ENCODE assay signal across 11 cellular contexts in the genomic region with DNA sequence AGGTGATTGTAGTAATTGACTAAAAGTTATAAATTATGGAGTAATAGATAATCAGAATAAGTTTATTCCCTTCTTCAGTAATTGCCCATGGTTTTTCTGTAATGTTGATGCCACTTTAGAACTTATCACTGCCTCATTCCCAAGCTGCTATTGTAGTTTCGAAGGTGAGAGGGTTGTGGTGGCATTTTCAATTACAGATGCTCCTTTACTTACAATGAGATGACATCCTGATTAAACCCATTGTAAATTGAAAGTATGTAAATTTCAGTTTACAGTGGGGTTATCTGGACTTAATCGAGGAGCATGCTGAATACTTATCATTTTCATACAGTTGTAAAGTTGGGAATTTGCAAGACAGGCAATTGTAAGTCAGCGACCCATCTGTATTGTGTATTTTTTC. TPM values are rescaled to one million over a fixed set of nuclear protein-coding genes. Genes with fewer than 3 reads are reported as not detected.
DNase-seq lines count a peak whose midpoint lies in the region; ATAC-seq and TF ChIP-seq lines count a peak whose summit lies in the region.
"Had no signal": no experiment of that assay in that cellular context is flagged by ENCODE, and none has a peak within 500 bp of the region (broad histone marks: within the 10 kb centered on the region; RNA-seq: fewer than 3 reads in every experiment).

No MANE protein-coding gene starts in this region.

- H3K27me3 ChIP-seq in AG04450 (ENCODE audit: control insufficient read depth, insufficient read depth, low read length) (no peaks in the 10 kb centered on the region), HL-60 (ENCODE audit: insufficient read depth, poor library complexity, severe bottlenecking) (no peaks in the 10 kb centered on the region), mammary epithelial cell (ENCODE audit: insufficient read depth, low read length) (no peaks in the 10 kb centered on the region), muscle layer of colon (ENCODE audit: control insufficient read depth in 1 of 2, insufficient read depth in 2 of 2, low read length in 2 of 2) (no peaks in the 10 kb centered on the region)

- 75% methylated on average over 3 of the region's 3 CpGs for WGBS in mammary epithelial cell (ENCODE audit: low coverage, missing lambda C conversion rate)

- peak overlapping the region; percentile 83 for H3K4me3 ChIP-seq in AG04450 (ENCODE audit: low read depth, low read length)
- H3K4me3 ChIP-seq in HL-60 (replicated peaks; ENCODE audit: insufficient read depth, low read length) = peak overlapping the region; percentile 6; the same call in 1 of the 2 replicates
- peak overlapping the region in 2 of 3 experiments; percentile 87 to 92 for H3K4me3 ChIP-seq in mammary epithelial cell (replicated peaks in 1 of 3; ENCODE audit: insufficient read depth in 1 of 3, low read depth in 2 of 3, low read length in 3 of 3)
- H3K4me3 ChIP-seq in muscle layer of colon (ENCODE audit: low read depth in 1 of 2, low read length in 2 of 2) = peak overlapping the region in 1 of 2 donors; percentile 77

- no peak for TF ChIP-seq CTCF in AG04450 (IDR thresholded peaks at IDR 0.05; ENCODE audit: low read depth, low read length)
- no peak for TF ChIP-seq CTCF in HL-60 (IDR thresholded peaks at IDR 0.05; ENCODE audit: insufficient read depth, low read length)
- no peak for TF ChIP-seq CTCF in mammary epithelial cell (conservative IDR thresholded peaks at IDR 0.05 in 1 of 2, IDR thresholded peaks at IDR 0.05 in 1 of 2; ENCODE audit: extremely low read depth in 1 of 2, insufficient read depth in 1 of 2, low read depth in 1 of 2, low read length in 2 of 2)

- CTCF ChIA-PET in AG04450 (lab: Charles Lee) = no interaction called here
- CTCF ChIA-PET in mammary epithelial cell (lab: Charles Lee; ENCODE audit: low non-redundant PET) = no interaction called here

- H2AFZ ChIP-seq in mammary epithelial cell (ENCODE audit: low read depth, low read length) = no peak overlapping the region

- peak overlapping the region; percentile 83 for H3K4me2 ChIP-seq in mammary epithelial cell (ENCODE audit: insufficient read depth, low read depth, low read length)

- BruUV-seq in mammary epithelial cell (replicated peaks; lab: Mats Ljungman, UMichigan) = no TSS peak

- H3K9ac ChIP-seq in mammary epithelial cell (ENCODE audit: insufficient read depth, low read length) (no peak overlapping the region), muscle layer of colon (ENCODE audit: low read length) (peak overlapping the region; percentile 76)

- in situ Hi-C loops in mammary epithelial cell (cut with MboI; ENCODE audit: low sequenced_read_pairs in 2 of 2) = no loop called here

- no peak for DNase-seq in AG04450 (ENCODE audit: low read depth, low spot score)
- no peak for DNase-seq in HL-60 (ENCODE audit: low read depth in 1 of 2, low spot score in 1 of 2)
- no peak for DNase-seq in mammary epithelial cell
- no peak for DNase-seq in NCI-H1417 treated with DMSO at 0.1 percent for 48 hours (lab: John Stamatoyannopoulos, UW)
- DNase-seq: GOT3, NCI-H187 treated with DMSO at 0.1 percent for 48 hours had no signal

- H3K4me1 ChIP-seq in mammary epithelial cell (ENCODE audit: insufficient read depth, low read length) (peaks cover 27% of the 10 kb centered on the region), muscle layer of colon (ENCODE audit: insufficient read depth, low read length) (peaks cover 70% of the 10 kb centered on the region)

- peaks cover 3% of the 10 kb centered on the region; the same call in 1 of the 2 replicates for H3K9me3 ChIP-seq in AG04450 (ENCODE audit: control insufficient read depth, insufficient read depth, low read length)
- no peaks in the 10 kb centered on the region for H3K9me3 ChIP-seq in mammary epithelial cell (replicated peaks; ENCODE audit: insufficient read depth, low read length)
- H3K9me3 ChIP-seq in muscle layer of colon (ENCODE audit: low read length) = no peaks in the 10 kb centered on the region

- no peak for ATAC-seq in HG02610 (IDR thresholded peaks at IDR 0.05; ENCODE audit: unreplicated experiment)
- ATAC-seq in HG03025 (IDR thresholded peaks at IDR 0.05; ENCODE audit: low FRiP score, unreplicated experiment) = no peak
- no peak for ATAC-seq in HG03432 (IDR thresholded peaks at IDR 0.05; ENCODE audit: unreplicated experiment)
- ATAC-seq: activated CD4-positive, CD25-positive, alpha-beta regulatory T cell treated with anti-CD3 and anti-CD28 coated beads, Interleukin-2, amount 50 U/mL, for 24 hours had no signal

- H3K79me2 ChIP-seq in mammary epithelial cell (ENCODE audit: insufficient read depth, low read length) = peaks cover 79% of the 10 kb centered on the region

- intact Hi-C loops in mammary epithelial cell (cut with micrococcal nuclease) = no loop called here

- dilution Hi-C loops in mammary epithelial cell (cut with HindIII; ENCODE audit: low sequenced_read_pairs) = no loop called here

- POLR2A ChIA-PET in AG04450 (lab: Yijun Ruan, JAX) = interaction anchor here (0.9 kb wide), 1 partner anchor 11 kb away, joined by 6 read pairs; no protein-coding TSS in a partner anchor

- H3K27ac ChIP-seq in AG04450 (ENCODE audit: low read depth, low read length) = no peak overlapping the region
- no peak overlapping the region for H3K27ac ChIP-seq in HL-60 (replicated peaks)
- no peak overlapping the region for H3K27ac ChIP-seq in mammary epithelial cell (ENCODE audit: insufficient read depth, low read depth, low read length)
- H3K27ac ChIP-seq in muscle layer of colon (ENCODE audit: low read depth, low read length) = peak overlapping the region; percentile 48

- H3K36me3 ChIP-seq in mammary epithelial cell (ENCODE audit: insufficient read depth, low read length) (peaks cover 6% of the 10 kb centered on the region), muscle layer of colon (ENCODE audit: insufficient read depth, low read length) (no peaks in the 10 kb centered on the region)

- no peaks in the 10 kb centered on the region for H4K20me1 ChIP-seq in mammary epithelial cell (ENCODE audit: insufficient read depth, low read length)

RNA-seq across cellular contexts. Expression of a gene that starts 2.9 kb away (rescaled TPM):
- polyA plus RNA-seq in AG04450 (2011; rRNA removed) = 163 and 207 TPM in 2 replicates
- 28.7 and 33.0 TPM in 2 replicates for polyA minus RNA-seq in AG04450 (2011; rRNA and poly(A)+ RNA removed)
- total RNA-seq in mammary epithelial cell = 100 to 1,000 TPM in 1 of 2 donors, 10 to 100 TPM in 1; 69.2 to 142 TPM
- polyA plus RNA-seq in mammary epithelial cell = 98.3 TPM
- polyA minus RNA-seq in mammary epithelial cell = 40.6 TPM

RNA-seq across cellular contexts. Expression of a gene that starts 31.2 kb away (rescaled TPM):
- 8.5 and 10.4 TPM in 2 replicates for polyA plus RNA-seq in AG04450 (2011; rRNA removed)
- polyA minus RNA-seq in AG04450 (2011; rRNA and poly(A)+ RNA removed) = 31.7 and 78.2 TPM in 2 replicates
- 10 to 100 TPM; 19.8 to 26.0 TPM for total RNA-seq in mammary epithelial cell
- polyA plus RNA-seq in mammary epithelial cell = 2.6 TPM
- polyA minus RNA-seq in mammary epithelial cell = 14.3 TPM
